ENCODE assay signal across 8 cellular contexts in the genomic region with DNA sequence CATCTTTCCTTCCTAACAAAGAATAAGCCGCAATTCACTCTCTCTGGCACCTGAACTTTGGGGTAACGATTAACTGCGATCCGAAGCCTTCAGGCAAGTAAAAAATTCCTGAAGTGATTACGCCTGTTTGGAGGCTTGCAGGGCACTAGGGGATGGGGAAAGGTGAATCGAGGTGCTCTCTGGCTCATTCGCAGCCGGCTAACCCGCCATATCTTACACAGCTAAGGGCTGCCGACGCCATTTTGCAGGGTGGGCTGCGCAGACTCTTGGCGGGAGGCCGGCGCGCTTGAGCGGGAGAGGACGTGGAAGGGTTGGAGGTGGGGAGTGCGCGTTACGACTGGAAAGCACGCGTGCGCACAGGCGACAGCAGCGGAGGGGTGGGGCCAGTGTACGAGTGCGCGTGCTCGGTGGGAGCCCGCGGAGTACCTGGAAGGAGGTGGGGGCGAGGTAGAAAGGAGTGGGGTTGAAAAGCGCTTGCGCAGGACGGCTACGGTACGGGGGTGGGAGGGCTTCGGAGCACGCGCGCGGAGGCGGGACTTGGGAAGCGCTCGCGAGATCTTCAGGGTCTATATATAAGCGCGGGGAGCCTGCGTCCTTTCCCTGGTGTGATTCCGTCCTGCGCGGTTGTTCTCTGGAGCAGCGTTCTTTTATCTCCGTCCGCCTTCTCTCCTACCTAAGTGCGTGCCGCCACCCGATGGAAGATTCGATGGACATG. TPM values are rescaled to one million over a fixed set of nuclear protein-coding genes. Genes with fewer than 3 reads are reported as not detected.
A peak's percentile ranks its signal among the peaks of the same experiment; 100 is the strongest.
DNase-seq lines count a peak whose midpoint lies in the region; ATAC-seq, FAIRE-seq and TF ChIP-seq lines count a peak whose summit lies in the region.

Gene NPM1 (plus strand): TSS at position 595 of the 715 bp plus-strand sequence. CDS start 100 bp downstream, at position 695.

- H3K4me3 ChIP-seq in esophagus muscularis mucosa (peak within 1 kb of the TSS; percentile 73 to 86 (median 82)), muscle layer of duodenum (ENCODE audit: low read depth in 1 of 2, low read length in 2 of 2) (peak within 1 kb of the TSS; percentile 92)

- peak; percentile 82 for FAIRE-seq in RCC 7860 (lab: Jason Lieb, UNC)

- peak; percentile 81 for ATAC-seq in GM21786 (IDR thresholded peaks at IDR 0.05; ENCODE audit: unreplicated experiment)
- ATAC-seq in activated T-cell treated with anti-CD3 and anti-CD28 coated beads, Interleukin-2, amount 50 U/mL, for 72 hours (replicated peaks in 1 of 2): peak; percentile 76 to 77

- H3K4me1 Mint-ChIP-seq in activated T-cell treated with anti-CD3 and anti-CD28 coated beads, Interleukin-2, amount 50 U/mL, for 72 hours (ENCODE audit: low read depth): peaks cover 58% of the 10 kb centered on the region

- intact Hi-C loops in esophagus muscularis mucosa (cut with DNase I): no loop called here

- peak; percentile 86 for TF ChIP-seq POLR2A in esophagus muscularis mucosa (IDR thresholded peaks at IDR 0.05; ENCODE audit: low read depth)

- peak within 1 kb of the TSS; percentile 99 for H3K27ac Mint-ChIP-seq in activated T-cell treated with anti-CD3 and anti-CD28 coated beads, Interleukin-2, amount 50 U/mL, for 72 hours

- no peak for TF ChIP-seq EP300 in esophagus muscularis mucosa (IDR thresholded peaks at IDR 0.05)

- WGBS in esophagus muscularis mucosa: under 1% methylated on average over 45 of the region's 60 CpGs

- H3K4me3 Mint-ChIP-seq in activated T-cell treated with anti-CD3 and anti-CD28 coated beads, Interleukin-2, amount 50 U/mL, for 72 hours: peak within 1 kb of the TSS; percentile 91 to 99

- H3K27me3 ChIP-seq in esophagus muscularis mucosa (no peaks in the 10 kb centered on the region), muscle layer of duodenum (ENCODE audit: low read depth, low read length) (no peaks in the 10 kb centered on the region)

- H3K27ac ChIP-seq in KOPT-K1 (ENCODE audit: low read depth, low read length, poor library complexity, severe bottlenecking): peak within 1 kb of the TSS; percentile 93
- peak within 1 kb of the TSS; percentile 90 to 93 (median 92) for H3K27ac ChIP-seq in esophagus muscularis mucosa (replicated peaks in 1 of 4)
- H3K27ac ChIP-seq in muscle layer of duodenum (ENCODE audit: low read length): peak within 1 kb of the TSS; percentile 98

- no peaks in the 10 kb centered on the region for H3K9me3 Mint-ChIP-seq in activated T-cell treated with anti-CD3 and anti-CD28 coated beads, Interleukin-2, amount 50 U/mL, for 72 hours

- DNase-seq in DMS79 (lab: John Stamatoyannopoulos, UW) (peak; percentile 93), RCC 7860 (ENCODE audit: low spot score) (peak; percentile 98), esophagus muscularis mucosa (ENCODE audit: extremely low spot score) (peak; percentile 99)
- peak; percentile 98 for DNase-seq in activated T-cell treated with anti-CD3 and anti-CD28 coated beads, Interleukin-2, amount 50 U/mL, for 72 hours
- DNase-seq in stimulated activated CD8-positive, alpha-beta memory T cell treated with anti-CD3 and anti-CD28 coated beads, Interleukin-7, amount 100 ng/mL, for 4 hours (ENCODE audit: low read depth in 2 of 2): peak; percentile 97 to 98

- TF ChIP-seq CTCF in esophagus muscularis mucosa (IDR thresholded peaks at IDR 0.05): no peak

- H3K36me3 ChIP-seq in KOPT-K1 (ENCODE audit: insufficient read depth, low read length): peaks cover 41% of the 10 kb centered on the region
- H3K36me3 ChIP-seq in esophagus muscularis mucosa: peaks cover 2 to 19% (median 10%) of the 10 kb centered on the region in 4 donors
- peaks cover 0 to 16% of the 10 kb centered on the region in 2 donors for H3K36me3 ChIP-seq in muscle layer of duodenum (ENCODE audit: control insufficient read depth in 1 of 2, insufficient read depth in 2 of 2, low read length in 2 of 2)

- H3K9me3 ChIP-seq in KOPT-K1 (ENCODE audit: insufficient read depth, low read length, poor library complexity, severe bottlenecking) (no peaks in the 10 kb centered on the region), esophagus muscularis mucosa (no peaks in the 10 kb centered on the region), muscle layer of duodenum (ENCODE audit: control insufficient read depth in 1 of 2, low read length in 2 of 2) (no peaks in the 10 kb centered on the region)

- peaks cover 2% of the 10 kb centered on the region for H3K27me3 Mint-ChIP-seq in activated T-cell treated with anti-CD3 and anti-CD28 coated beads, Interleukin-2, amount 50 U/mL, for 72 hours (ENCODE audit: low read depth)

- peaks cover 19 to 33% of the 10 kb centered on the region in 2 donors for H3K36me3 Mint-ChIP-seq in activated T-cell treated with anti-CD3 and anti-CD28 coated beads, Interleukin-2, amount 50 U/mL, for 72 hours (ENCODE audit: insufficient read depth in 2 of 2)

- peaks cover 37 to 46% (median 41%) of the 10 kb centered on the region in 4 donors for H3K4me1 ChIP-seq in esophagus muscularis mucosa
- H3K4me1 ChIP-seq in muscle layer of duodenum (ENCODE audit: control insufficient read depth in 1 of 2, insufficient read depth in 2 of 2, low read length in 2 of 2): peaks cover 8 to 23% of the 10 kb centered on the region in 2 donors

RNA-seq across cellular contexts. Expression of gene NPM1, which starts in this region (rescaled TPM):
- 1,000 to 10,000 TPM; 2,044 to 2,227 TPM for total RNA-seq in activated T-cell treated with anti-CD3 and anti-CD28 coated beads, Interleukin-2, amount 50 U/mL, for 72 hours
- total RNA-seq in esophagus muscularis mucosa: 100 to 1,000 TPM; 388 to 648 (median 553) TPM

Comparison
In these comparisons a context has a peak if more than half of its experiments do, and no peak if none do; other contexts are left out.
1. Peak in every context shown above with its lines: DNase-seq, ATAC-seq, H3K4me3 ChIP-seq and H3K27ac ChIP-seq.